33 cellular contexts compared by ENCODE assay signal in genomic region chr6:29984232-29984631, GRCh38.
"Had no signal": no experiment of that assay in that cellular context is flagged by ENCODE, and none has a peak within 500 bp of the region (broad histone marks: within the 10 kb centered on the region; RNA-seq: fewer than 3 reads in every experiment).

No MANE protein-coding gene starts in this region.

- H3K36me3 ChIP-seq: adrenal gland, brain microvascular endothelial cell, breast epithelium had no signal

- DNase-seq: activated B cell treated with CpG ODN at 0.5 μM for 24 hours; activated CD4-positive, alpha-beta memory T cell treated with anti-CD3 and anti-CD28 coated beads for 36 hours; activated CD4-positive, alpha-beta T cell treated with anti-CD3 and anti-CD28 coated beads for 4 hours; activated CD4-positive, alpha-beta T cell treated with anti-CD3 and anti-CD28 coated beads, Interleukin-2, amount 10 ng/mL, durations not matched to agents 24 days and 14 days; activated CD4-positive, alpha-beta T cell treated with anti-CD3 and anti-CD28 coated beads, Interleukin-2, amount 50 U/mL, for 1 hour; activated CD4-positive, alpha-beta T cell treated with anti-CD3 and anti-CD28 coated beads, Interleukin-2, amount 50 U/mL, for 4 hours; activated CD4-positive, CD25-positive, alpha-beta regulatory T cell treated with anti-CD3 and anti-CD28 coated beads, Interleukin-2, amount 50 U/mL, for 72 hours; activated CD8-positive, alpha-beta memory T cell treated with anti-CD3 and anti-CD28 coated beads, Interleukin-2, amount 50 U/mL, for 4 hours; activated CD8-positive, alpha-beta T cell treated with anti-CD3 and anti-CD28 coated beads for 36 hours; activated effector memory CD4-positive, alpha-beta T cell treated with anti-CD3 and anti-CD28 coated beads, Interleukin-2, amount 50 U/mL, for 16 hours; activated gamma-delta T cell treated with Interleukin-2 at 50 U/mL for 16 hours; activated naive CD4-positive, alpha-beta T cell; activated naive CD4-positive, alpha-beta T cell treated with anti-CD3 and anti-CD28 coated beads for 36 hours; activated naive CD4-positive, alpha-beta T cell treated with anti-CD3 and anti-CD28 coated beads, Interleukin-2, amount 50 U/mL, for 16 hours; activated naive CD8-positive, alpha-beta T cell treated with anti-CD3 and anti-CD28 coated beads for 36 hours; activated T-cell treated with anti-CD3 and anti-CD28 coated beads for 4 hours; activated T-cell treated with anti-CD3 and anti-CD28 coated beads, Interleukin-2, amount 50 U/mL, for 1 hour; activated T-cell treated with anti-CD3 and anti-CD28 coated beads, Interleukin-2, amount 50 U/mL, for 4 hours; activated T-cell treated with anti-CD3 and anti-CD28 coated beads, Interleukin-2, amount 50 U/mL, for 72 hours; adrenal gland; amniotic stem cell; aorta; body of pancreas; brain microvascular endothelial cell; central memory CD4-positive, alpha-beta T cell; T-helper 2 cell; T-helper 9 cell had no signal

- H3K27me3 ChIP-seq: adrenal gland, body of pancreas, brain microvascular endothelial cell, breast epithelium had no signal

- ATAC-seq: activated CD8-positive, alpha-beta T cell treated with anti-CD3 and anti-CD28 coated beads for 36 hours; activated naive CD4-positive, alpha-beta T cell treated with anti-CD3 and anti-CD28 coated beads, Interleukin-2, amount 50 U/mL, for 72 hours; activated T-cell treated with anti-CD3 and anti-CD28 coated beads, Interleukin-2, amount 50 U/mL, for 4 hours; activated T-cell treated with anti-CD3 and anti-CD28 coated beads, Interleukin-2, amount 50 U/mL, for 72 hours; activated T-helper 17 cell treated with anti-CD3 and anti-CD28 coated beads, Interleukin-2, amount 50 U/mL, for 72 hours; body of pancreas had no signal

- H3K4me3 ChIP-seq: adrenal gland, body of pancreas, breast epithelium had no signal

- H3K9me3 ChIP-seq: adrenal gland, body of pancreas, breast epithelium had no signal

- H3K27ac ChIP-seq: adrenal gland, body of pancreas, brain microvascular endothelial cell, breast epithelium, VCaP had no signal

- H3K4me1 ChIP-seq: adrenal gland, body of pancreas, breast epithelium had no signal

- FAIRE-seq: astrocyte, TTC549 had no signal
